In genomic region chr17:80218391-80218790, GRCh38 we compare ENCODE assay signal across 15 cellular contexts. TPM values are rescaled to one million over a fixed set of nuclear protein-coding genes. Genes with fewer than 3 reads are reported as not detected.
DNase-seq lines count a peak whose midpoint lies in the region; ATAC-seq and TF ChIP-seq lines count a peak whose summit lies in the region.
"Had no signal": no experiment of that assay in that cellular context is flagged by ENCODE, and none has a peak within 500 bp of the region (broad histone marks: within the 10 kb centered on the region; RNA-seq: fewer than 3 reads in every experiment).

No MANE protein-coding gene starts in this region.

- no peaks in the 10 kb centered on the region for H3K27me3 Mint-ChIP-seq in activated T-cell treated with anti-CD3 and anti-CD28 coated beads, Interleukin-2, amount 50 U/mL, for 24 hours
- H3K27me3 Mint-ChIP-seq in IgD-negative memory B cell, result no peaks in the 10 kb centered on the region
- H3K27me3 Mint-ChIP-seq in central memory CD8-positive, alpha-beta T cell, result no peaks in the 10 kb centered on the region
- no peaks in the 10 kb centered on the region for H3K27me3 Mint-ChIP-seq in progenitor cell of endocrine pancreas
- H3K27me3 Mint-ChIP-seq in glutamatergic neuron (ENCODE audit: unreplicated experiment), result peaks cover 11% of the 10 kb centered on the region

- peak overlapping the region; percentile 92 for H3K4me3 Mint-ChIP-seq in activated T-cell treated with anti-CD3 and anti-CD28 coated beads, Interleukin-2, amount 50 U/mL, for 24 hours
- H3K4me3 Mint-ChIP-seq in IgD-negative memory B cell (peak overlapping the region in 3 of 4 donors; percentile 81 to 95 (median 93)), progenitor cell of endocrine pancreas (ENCODE audit: low read depth) (peak overlapping the region; percentile 90), glutamatergic neuron (ENCODE audit: unreplicated experiment) (no peak overlapping the region)
- H3K4me3 Mint-ChIP-seq in central memory CD8-positive, alpha-beta T cell, result peak overlapping the region; percentile 90

- no peak for DNase-seq in activated T-cell treated with anti-CD3 and anti-CD28 coated beads, Interleukin-2, amount 50 U/mL, for 24 hours
- no peak for DNase-seq in activated T-cell treated with anti-CD3 and anti-CD28 coated beads, Interleukin-2, amount 50 U/mL, for 48 hours
- DNase-seq in central memory CD8-positive, alpha-beta T cell (ENCODE audit: low spot score in 2 of 2), result no peak
- DNase-seq in progenitor cell of endocrine pancreas (ENCODE audit: low spot score, unreplicated experiment) (no peak), glutamatergic neuron (no peak), GM13976 (ENCODE audit: low spot score) (no peak)
- DNase-seq: activated naive CD8-positive, alpha-beta T cell treated with anti-CD3 and anti-CD28 coated beads, Interleukin-2, amount 10 ng/mL, durations not matched to agents 7 days and 5 days; colonic mucosa; DMS79 treated with DMSO at 0.1 percent for 48 hours; lower lobe of right lung had no signal

- no peak for TF ChIP-seq CTCF in progenitor cell of endocrine pancreas (IDR thresholded peaks at IDR 0.05; ENCODE audit: unreplicated experiment)
- TF ChIP-seq CTCF in glutamatergic neuron (IDR thresholded peaks at IDR 0.05; ENCODE audit: partially characterized antibody, unreplicated experiment), result no peak
- no peak for TF ChIP-seq CTCF in GM13976 (IDR thresholded peaks at IDR 0.05; ENCODE audit: borderline replicate concordance, control extremely low read depth, extremely low read depth, insufficient read depth, missing control alignments)

- peak overlapping the region; percentile 96 for H3K27ac Mint-ChIP-seq in activated T-cell treated with anti-CD3 and anti-CD28 coated beads, Interleukin-2, amount 50 U/mL, for 24 hours
- H3K27ac Mint-ChIP-seq in IgD-negative memory B cell (peak overlapping the region in 1 of 3 donors; percentile 99), progenitor cell of endocrine pancreas (no peak overlapping the region), glutamatergic neuron (ENCODE audit: unreplicated experiment) (no peak overlapping the region)
- H3K27ac Mint-ChIP-seq in central memory CD8-positive, alpha-beta T cell (ENCODE audit: low read depth), result peak overlapping the region; percentile 98

- ATAC-seq in central memory CD8-positive, alpha-beta T cell (replicated peaks; ENCODE audit: extremely low read depth, poor library complexity, severe bottlenecking), result no peak
- no peak for ATAC-seq in GM19463 (IDR thresholded peaks at IDR 0.05; ENCODE audit: unreplicated experiment)
- ATAC-seq: lower lobe of right lung had no signal

- H3K9me3 Mint-ChIP-seq in activated T-cell treated with anti-CD3 and anti-CD28 coated beads, Interleukin-2, amount 50 U/mL, for 24 hours, result no peaks in the 10 kb centered on the region
- H3K9me3 Mint-ChIP-seq in IgD-negative memory B cell (no peaks in the 10 kb centered on the region), progenitor cell of endocrine pancreas (ENCODE audit: low read depth) (no peaks in the 10 kb centered on the region), glutamatergic neuron (ENCODE audit: unreplicated experiment) (peaks cover 1% of the 10 kb centered on the region)
- no peaks in the 10 kb centered on the region for H3K9me3 Mint-ChIP-seq in central memory CD8-positive, alpha-beta T cell
- H3K9me3 Mint-ChIP-seq: activated naive CD8-positive, alpha-beta T cell treated with anti-CD3 and anti-CD28 coated beads, Interleukin-2, amount 10 ng/mL, durations not matched to agents 7 days and 5 days had no signal

- H3K36me3 Mint-ChIP-seq in activated T-cell treated with anti-CD3 and anti-CD28 coated beads, Interleukin-2, amount 50 U/mL, for 24 hours (ENCODE audit: low read depth), result peaks cover 63% of the 10 kb centered on the region
- H3K36me3 Mint-ChIP-seq in IgD-negative memory B cell, result no peaks in the 10 kb centered on the region
- peaks cover 14% of the 10 kb centered on the region for H3K36me3 Mint-ChIP-seq in central memory CD8-positive, alpha-beta T cell (ENCODE audit: insufficient read depth)
- H3K36me3 Mint-ChIP-seq in progenitor cell of endocrine pancreas (ENCODE audit: insufficient read depth), result peaks cover 5% of the 10 kb centered on the region
- peaks cover 5% of the 10 kb centered on the region for H3K36me3 Mint-ChIP-seq in glutamatergic neuron (ENCODE audit: unreplicated experiment)
- H3K36me3 Mint-ChIP-seq: activated naive CD8-positive, alpha-beta T cell treated with anti-CD3 and anti-CD28 coated beads, Interleukin-2, amount 10 ng/mL, durations not matched to agents 7 days and 5 days had no signal

- peaks cover 32% of the 10 kb centered on the region for H3K4me1 Mint-ChIP-seq in activated T-cell treated with anti-CD3 and anti-CD28 coated beads, Interleukin-2, amount 50 U/mL, for 24 hours (ENCODE audit: low read depth)
- H3K4me1 Mint-ChIP-seq in IgD-negative memory B cell (peaks cover 6 to 13% (median 12%) of the 10 kb centered on the region in 3 donors), progenitor cell of endocrine pancreas (ENCODE audit: low read depth) (peaks cover 6% of the 10 kb centered on the region), glutamatergic neuron (ENCODE audit: low read depth, unreplicated experiment) (peaks cover 2% of the 10 kb centered on the region)
- peaks cover 42% of the 10 kb centered on the region for H3K4me1 Mint-ChIP-seq in central memory CD8-positive, alpha-beta T cell

- in situ Hi-C loops in GM13976 (cut with MboI; ENCODE audit: low sequenced_read_pairs, unreplicated experiment), result no loop called here

RNA-seq across cellular contexts. Expression of gene SGSH, which starts 1.7 kb away (rescaled TPM):
- 31.6 TPM for polyA plus RNA-seq in IgD-negative memory B cell
- total RNA-seq in progenitor cell of endocrine pancreas, result 42.0 and 43.9 TPM in 2 replicates
- total RNA-seq in glutamatergic neuron (ENCODE audit: unreplicated experiment), result 17.3 TPM

RNA-seq across cellular contexts. Expression of gene SLC26A11, which starts 1.8 kb away (rescaled TPM):
- 2.7 TPM for polyA plus RNA-seq in IgD-negative memory B cell
- total RNA-seq in progenitor cell of endocrine pancreas (37.4 and 40.1 TPM in 2 replicates), glutamatergic neuron (ENCODE audit: unreplicated experiment) (15.9 TPM)

RNA-seq across cellular contexts. Expression of gene RNF213, which starts 42.3 kb away (rescaled TPM):
- 26.2 TPM for polyA plus RNA-seq in IgD-negative memory B cell
- total RNA-seq in progenitor cell of endocrine pancreas, result 57.6 and 61.9 TPM in 2 replicates
- total RNA-seq in glutamatergic neuron (ENCODE audit: unreplicated experiment), result 34.7 TPM

RNA-seq across cellular contexts. Expression of gene CARD14, which starts 48.6 kb away (rescaled TPM):
- not detected for polyA plus RNA-seq in IgD-negative memory B cell
- total RNA-seq in progenitor cell of endocrine pancreas (0.36 TPM in 1 of 2 replicates, not detected in the other), glutamatergic neuron (ENCODE audit: unreplicated experiment) (1.1 TPM)
- total RNA-seq: activated naive CD8-positive, alpha-beta T cell treated with anti-CD3 and anti-CD28 coated beads, Interleukin-2, amount 10 ng/mL, durations not matched to agents 7 days and 5 days; SJSA1; thoracic aorta had no signal
- polyA plus RNA-seq: AG04450 had no signal

Comparison
In these comparisons a context has a peak if more than half of its experiments do, and no peak if none do; other contexts are left out.
1. H3K27ac Mint-ChIP-seq: peak in activated T-cell treated with anti-CD3 and anti-CD28 coated beads, Interleukin-2, amount 50 U/mL, for 24 hours (single experiment) and central memory CD8-positive, alpha-beta T cell (single experiment); none in progenitor cell of endocrine pancreas (single experiment) and glutamatergic neuron (single experiment).